ENCODE assay signal across 8 cellular contexts in the genomic region with DNA sequence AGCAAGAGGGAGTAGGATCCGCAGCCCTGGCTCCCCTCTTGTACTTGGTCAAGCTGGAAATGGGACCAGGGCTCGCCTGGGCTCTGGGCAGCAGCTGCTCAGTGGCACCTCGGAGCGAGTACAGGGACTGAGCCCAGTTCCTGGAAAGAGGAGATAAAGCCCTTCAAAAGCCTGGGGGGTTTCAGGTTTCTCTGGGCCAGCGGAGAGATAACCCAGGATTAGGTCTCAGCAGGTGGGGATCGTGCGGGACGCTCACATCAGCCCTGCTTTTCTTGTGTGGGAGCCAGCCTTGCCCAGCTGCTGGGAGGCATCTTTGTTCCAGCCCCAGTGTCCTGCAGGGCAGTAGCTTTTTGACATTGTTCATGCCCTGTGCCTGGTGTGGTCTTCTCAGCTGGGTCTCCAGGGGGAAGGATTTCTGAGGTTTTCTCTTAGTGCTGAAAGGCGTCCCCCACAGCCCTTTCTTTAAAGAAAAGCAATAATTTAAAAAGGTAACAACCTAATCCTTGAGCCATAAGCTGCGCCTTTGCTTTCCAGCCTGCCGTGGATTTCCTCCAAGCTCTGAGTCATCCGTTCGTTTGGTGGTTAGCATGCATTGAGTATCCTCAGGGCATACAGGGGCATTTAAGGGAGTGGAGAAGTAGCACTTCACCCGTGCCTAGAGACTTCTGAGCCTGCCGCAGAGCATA. TPM values are rescaled to one million over a fixed set of nuclear protein-coding genes. Genes with fewer than 3 reads are reported as not detected.
DNase-seq lines count a peak whose midpoint lies in the region; ATAC-seq, FAIRE-seq and TF ChIP-seq lines count a peak whose summit lies in the region.

No MANE protein-coding gene starts in this region.

- no peak overlapping the region for H4K8ac ChIP-seq in mesendoderm (ENCODE audit: low read depth, low read length)

- H2AK5ac ChIP-seq in mesendoderm (ENCODE audit: low read length), result no peak overlapping the region

- H3K56ac ChIP-seq in mesendoderm (ENCODE audit: low read length), result peak overlapping the region; percentile 83

- H3K9ac ChIP-seq in endocrine pancreas (ENCODE audit: control insufficient read depth, insufficient read depth, low read length), result peak overlapping the region; percentile 21
- H3K9ac ChIP-seq in mesendoderm (ENCODE audit: low read length), result peak overlapping the region; percentile 81

- peak overlapping the region; percentile 95 for H3K4ac ChIP-seq in mesendoderm (ENCODE audit: low read depth, low read length)

- peak overlapping the region; percentile 73 for H3K27ac ChIP-seq in mesendoderm (ENCODE audit: low read depth, low read length)
- H3K27ac ChIP-seq in upper lobe of right lung, result peak overlapping the region; percentile 65

- ATAC-seq in upper lobe of right lung, result peak; percentile 91
- ATAC-seq in HG03095 (IDR thresholded peaks at IDR 0.05; ENCODE audit: unreplicated experiment), result no peak
- ATAC-seq in GM21447 (IDR thresholded peaks at IDR 0.05; ENCODE audit: unreplicated experiment), result no peak

- DNase-seq in H7 (peak; percentile 73), NCI-H748 (lab: John Stamatoyannopoulos, UW; ENCODE audit: unreplicated experiment) (peak; percentile 79), mesendoderm (peak; percentile 98), upper lobe of right lung (peak; percentile 70), D721Med (ENCODE audit: insufficient read length, low spot score) (no peak)

- H3K36me3 ChIP-seq in H7 (replicated peaks; ENCODE audit: control insufficient read depth, insufficient read depth, low read length) (no peaks in the 10 kb centered on the region), endocrine pancreas (ENCODE audit: control insufficient read depth, insufficient read depth, low read length) (no peaks in the 10 kb centered on the region), mesendoderm (ENCODE audit: control insufficient read depth, insufficient read depth, low read length) (no peaks in the 10 kb centered on the region), upper lobe of right lung (no peaks in the 10 kb centered on the region)

- H3K27me3 ChIP-seq in H7 (ENCODE audit: control insufficient read depth, insufficient read depth, low read length), result peaks cover 16% of the 10 kb centered on the region
- H3K27me3 ChIP-seq in endocrine pancreas (ENCODE audit: control insufficient read depth, insufficient read depth, low read length), result peaks cover 19% of the 10 kb centered on the region
- H3K27me3 ChIP-seq in mesendoderm (ENCODE audit: insufficient read depth, low read length, poor library complexity), result no peaks in the 10 kb centered on the region
- H3K27me3 ChIP-seq in upper lobe of right lung, result no peaks in the 10 kb centered on the region

- intact Hi-C loops in upper lobe of right lung (cut with DNase I), result no loop called here

- H3K9me3 ChIP-seq in endocrine pancreas (ENCODE audit: control insufficient read depth, low read length) (no peaks in the 10 kb centered on the region), upper lobe of right lung (no peaks in the 10 kb centered on the region)

- peak overlapping the region; percentile 42 for H2BK5ac ChIP-seq in mesendoderm (ENCODE audit: low read length)

- no peak for FAIRE-seq in D721Med (lab: Jason Lieb, UNC)

- peaks cover 13% of the 10 kb centered on the region for H3K79me1 ChIP-seq in mesendoderm (ENCODE audit: low read length)

- peak overlapping the region; percentile 33 for H3K4me3 ChIP-seq in H7 (ENCODE audit: insufficient read depth, low read depth, low read length)
- peak overlapping the region; percentile 38 for H3K4me3 ChIP-seq in endocrine pancreas (ENCODE audit: control insufficient read depth, insufficient read depth, low read length)
- no peak overlapping the region for H3K4me3 ChIP-seq in mesendoderm (ENCODE audit: low read length)
- H3K4me3 ChIP-seq in upper lobe of right lung, result peak overlapping the region; percentile 43

- no CpG with 5 or more reads among the region's 15 CpGs for WGBS in mesendoderm (ENCODE audit: extremely low coverage, insufficient coverage, low lambda C conversion rate)

- TF ChIP-seq CTCF in upper lobe of right lung (IDR thresholded peaks at IDR 0.05), result no peak
- no peak for TF ChIP-seq CTCF in D721Med (IDR thresholded peaks at IDR 0.05; ENCODE audit: insufficient read depth, missing control alignments)

- H4K5ac ChIP-seq in mesendoderm (ENCODE audit: low read length), result no peak overlapping the region

- H2BK15ac ChIP-seq in mesendoderm (replicated peaks; ENCODE audit: low read depth), result no peak overlapping the region

- no peak overlapping the region for H2BK120ac ChIP-seq in mesendoderm (ENCODE audit: low read depth, low read length)

- peak overlapping the region; percentile 58 for H3K4me2 ChIP-seq in mesendoderm (ENCODE audit: low read length)

- H3K4me1 ChIP-seq in endocrine pancreas (ENCODE audit: control insufficient read depth, insufficient read depth, low read length), result peaks cover 3% of the 10 kb centered on the region
- peaks cover 5% of the 10 kb centered on the region for H3K4me1 ChIP-seq in mesendoderm (ENCODE audit: control insufficient read depth, low read depth, low read length)
- peaks cover 9% of the 10 kb centered on the region for H3K4me1 ChIP-seq in upper lobe of right lung

- H3K18ac ChIP-seq in mesendoderm (ENCODE audit: low read length), result peak overlapping the region; percentile 96

- H3K79me2 ChIP-seq in mesendoderm (ENCODE audit: control insufficient read depth, insufficient read depth, low read length), result peaks cover 19% of the 10 kb centered on the region

- H3K23ac ChIP-seq in mesendoderm (ENCODE audit: low read length), result no peak overlapping the region

RNA-seq across cellular contexts. Expression of a gene that starts 0.7 kb away (rescaled TPM):
- 69.1 and 81.9 TPM in 2 replicates for total RNA-seq in H7 (2014; rRNA removed; shearing (Covaris generic))
- polyA plus RNA-seq in mesendoderm (2013, experiment 1 of 2), result 16.1 TPM
- polyA plus RNA-seq in mesendoderm (2013, experiment 2 of 2), result 16.9 TPM
- 52.9 TPM for total RNA-seq in upper lobe of right lung
